In the genomic region with DNA sequence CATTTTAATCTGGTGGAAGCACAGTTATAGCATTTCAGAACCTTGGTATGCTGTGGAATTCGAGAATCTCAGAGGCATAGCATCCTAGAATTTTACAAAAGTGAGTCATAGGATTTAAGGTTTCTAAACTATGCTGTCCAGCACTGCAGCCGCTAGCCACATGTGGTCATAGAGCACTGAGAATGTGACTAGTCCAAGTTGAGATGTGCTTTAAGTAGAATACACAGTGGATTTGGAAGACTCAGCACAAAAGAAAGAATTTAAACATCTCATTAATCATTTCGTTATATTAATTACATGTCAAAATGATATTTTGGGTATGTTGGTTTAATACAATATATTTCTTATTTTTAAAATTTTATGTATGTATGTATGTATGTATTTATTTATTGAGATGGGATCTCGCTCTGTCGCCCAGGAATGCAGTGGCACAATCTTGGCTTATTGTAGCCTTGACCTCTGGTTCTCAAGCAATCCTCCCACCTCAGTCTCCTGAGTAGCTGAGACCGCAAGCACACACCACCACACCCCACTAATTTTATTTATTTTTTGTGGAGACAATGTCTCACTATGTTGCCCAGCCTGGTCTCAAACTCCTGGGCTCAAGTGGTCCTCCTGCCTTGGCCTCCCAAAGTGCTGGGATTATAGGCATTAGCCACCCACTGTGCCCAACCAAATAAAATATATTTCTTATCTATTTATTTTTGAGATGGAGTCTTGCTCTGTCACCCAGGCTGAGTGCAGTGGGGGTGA, we compare ENCODE assay signal across 1 cellular context.
TF ChIP-seq lines count a peak whose summit lies in the region.

No MANE protein-coding gene starts in this region.

TF ChIP-seq in SK-N-SH, 30 proteins besides CTCF, POLR2A, EP300 and RAD21 (continued from another document):
- TF ChIP-seq, protein P1, sequence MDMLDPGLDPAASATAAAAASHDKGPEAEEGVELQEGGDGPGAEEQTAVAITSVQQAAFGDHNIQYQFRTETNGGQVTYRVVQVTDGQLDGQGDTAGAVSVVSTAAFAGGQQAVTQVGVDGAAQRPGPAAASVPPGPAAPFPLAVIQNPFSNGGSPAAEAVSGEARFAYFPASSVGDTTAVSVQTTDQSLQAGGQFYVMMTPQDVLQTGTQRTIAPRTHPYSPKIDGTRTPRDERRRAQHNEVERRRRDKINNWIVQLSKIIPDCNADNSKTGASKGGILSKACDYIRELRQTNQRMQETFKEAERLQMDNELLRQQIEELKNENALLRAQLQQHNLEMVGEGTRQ (IDR thresholded peaks at IDR 0.05; ENCODE audit: borderline replicate concordance, low read depth, low read length), result no peak
- TF ChIP-seq FOSL2 (IDR thresholded peaks at IDR 0.05; ENCODE audit: borderline replicate concordance, low read depth) (peak; percentile 94), EZH2phosphoT487 (IDR thresholded peaks at IDR 0.05; ENCODE audit: borderline replicate concordance, low read depth) (no peak), TEAD4 (IDR thresholded peaks at IDR 0.05; ENCODE audit: borderline replicate concordance, insufficient read depth) (peak; percentile 94), NFIC (IDR thresholded peaks at IDR 0.05; ENCODE audit: borderline replicate concordance) (peak; percentile 73; the same call in 1 of the 2 replicates), TAF1 (IDR thresholded peaks at IDR 0.05; ENCODE audit: borderline replicate concordance, low read depth, low read length) (no peak), GABPA (IDR thresholded peaks at IDR 0.05; ENCODE audit: low read depth) (no peak), CHD2 (IDR thresholded peaks at IDR 0.05; ENCODE audit: low read length, partially characterized antibody) (no peak), MAX (IDR thresholded peaks at IDR 0.05; ENCODE audit: low read depth) (peak; percentile 86), FOXJ3 (CRISPR knock-in tag; IDR thresholded peaks at IDR 0.05) (no peak), MXI1 (IDR thresholded peaks at IDR 0.05; ENCODE audit: low read depth, low read length) (no peak), FOXM1 (IDR thresholded peaks at IDR 0.05; ENCODE audit: low read depth) (0 out of 2 replicates have a peak, but pooled peaks have one; percentile 61), ELF1 (IDR thresholded peaks at IDR 0.05) (no peak), RXRA (IDR thresholded peaks at IDR 0.05; ENCODE audit: borderline replicate concordance, low read depth) (peak; percentile 81; the same call in 1 of the 2 replicates), RFX5 (IDR thresholded peaks at IDR 0.05; ENCODE audit: low read length) (no peak), GATA2 (CRISPR knock-in tag; IDR thresholded peaks at IDR 0.05) (no peak), POLR2AphosphoS5 (IDR thresholded peaks at IDR 0.05; ENCODE audit: low read depth, low read length) (peak; percentile 72; the same call in 1 of the 2 replicates)
- TF ChIP-seq, protein P2, sequence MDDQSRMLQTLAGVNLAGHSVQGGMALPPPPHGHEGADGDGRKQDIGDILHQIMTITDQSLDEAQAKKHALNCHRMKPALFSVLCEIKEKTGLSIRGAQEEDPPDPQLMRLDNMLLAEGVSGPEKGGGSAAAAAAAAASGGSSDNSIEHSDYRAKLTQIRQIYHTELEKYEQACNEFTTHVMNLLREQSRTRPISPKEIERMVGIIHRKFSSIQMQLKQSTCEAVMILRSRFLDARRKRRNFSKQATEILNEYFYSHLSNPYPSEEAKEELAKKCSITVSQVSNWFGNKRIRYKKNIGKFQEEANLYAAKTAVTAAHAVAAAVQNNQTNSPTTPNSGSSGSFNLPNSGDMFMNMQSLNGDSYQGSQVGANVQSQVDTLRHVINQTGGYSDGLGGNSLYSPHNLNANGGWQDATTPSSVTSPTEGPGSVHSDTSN (IDR thresholded peaks at IDR 0.05), result peak; percentile 67
- TF ChIP-seq, protein P3, sequence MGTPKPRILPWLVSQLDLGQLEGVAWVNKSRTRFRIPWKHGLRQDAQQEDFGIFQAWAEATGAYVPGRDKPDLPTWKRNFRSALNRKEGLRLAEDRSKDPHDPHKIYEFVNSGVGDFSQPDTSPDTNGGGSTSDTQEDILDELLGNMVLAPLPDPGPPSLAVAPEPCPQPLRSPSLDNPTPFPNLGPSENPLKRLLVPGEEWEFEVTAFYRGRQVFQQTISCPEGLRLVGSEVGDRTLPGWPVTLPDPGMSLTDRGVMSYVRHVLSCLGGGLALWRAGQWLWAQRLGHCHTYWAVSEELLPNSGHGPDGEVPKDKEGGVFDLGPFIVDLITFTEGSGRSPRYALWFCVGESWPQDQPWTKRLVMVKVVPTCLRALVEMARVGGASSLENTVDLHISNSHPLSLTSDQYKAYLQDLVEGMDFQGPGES (IDR thresholded peaks at IDR 0.05; ENCODE audit: low read depth, low read length), result no peak
- TF ChIP-seq, protein P4, sequence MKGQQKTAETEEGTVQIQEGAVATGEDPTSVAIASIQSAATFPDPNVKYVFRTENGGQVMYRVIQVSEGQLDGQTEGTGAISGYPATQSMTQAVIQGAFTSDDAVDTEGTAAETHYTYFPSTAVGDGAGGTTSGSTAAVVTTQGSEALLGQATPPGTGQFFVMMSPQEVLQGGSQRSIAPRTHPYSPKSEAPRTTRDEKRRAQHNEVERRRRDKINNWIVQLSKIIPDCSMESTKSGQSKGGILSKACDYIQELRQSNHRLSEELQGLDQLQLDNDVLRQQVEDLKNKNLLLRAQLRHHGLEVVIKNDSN (IDR thresholded peaks at IDR 0.05; ENCODE audit: borderline replicate concordance, low read depth), result no peak
- TF ChIP-seq, protein P5, sequence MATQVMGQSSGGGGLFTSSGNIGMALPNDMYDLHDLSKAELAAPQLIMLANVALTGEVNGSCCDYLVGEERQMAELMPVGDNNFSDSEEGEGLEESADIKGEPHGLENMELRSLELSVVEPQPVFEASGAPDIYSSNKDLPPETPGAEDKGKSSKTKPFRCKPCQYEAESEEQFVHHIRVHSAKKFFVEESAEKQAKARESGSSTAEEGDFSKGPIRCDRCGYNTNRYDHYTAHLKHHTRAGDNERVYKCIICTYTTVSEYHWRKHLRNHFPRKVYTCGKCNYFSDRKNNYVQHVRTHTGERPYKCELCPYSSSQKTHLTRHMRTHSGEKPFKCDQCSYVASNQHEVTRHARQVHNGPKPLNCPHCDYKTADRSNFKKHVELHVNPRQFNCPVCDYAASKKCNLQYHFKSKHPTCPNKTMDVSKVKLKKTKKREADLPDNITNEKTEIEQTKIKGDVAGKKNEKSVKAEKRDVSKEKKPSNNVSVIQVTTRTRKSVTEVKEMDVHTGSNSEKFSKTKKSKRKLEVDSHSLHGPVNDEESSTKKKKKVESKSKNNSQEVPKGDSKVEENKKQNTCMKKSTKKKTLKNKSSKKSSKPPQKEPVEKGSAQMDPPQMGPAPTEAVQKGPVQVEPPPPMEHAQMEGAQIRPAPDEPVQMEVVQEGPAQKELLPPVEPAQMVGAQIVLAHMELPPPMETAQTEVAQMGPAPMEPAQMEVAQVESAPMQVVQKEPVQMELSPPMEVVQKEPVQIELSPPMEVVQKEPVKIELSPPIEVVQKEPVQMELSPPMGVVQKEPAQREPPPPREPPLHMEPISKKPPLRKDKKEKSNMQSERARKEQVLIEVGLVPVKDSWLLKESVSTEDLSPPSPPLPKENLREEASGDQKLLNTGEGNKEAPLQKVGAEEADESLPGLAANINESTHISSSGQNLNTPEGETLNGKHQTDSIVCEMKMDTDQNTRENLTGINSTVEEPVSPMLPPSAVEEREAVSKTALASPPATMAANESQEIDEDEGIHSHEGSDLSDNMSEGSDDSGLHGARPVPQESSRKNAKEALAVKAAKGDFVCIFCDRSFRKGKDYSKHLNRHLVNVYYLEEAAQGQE (IDR thresholded peaks at IDR 0.05; ENCODE audit: low read depth, low read length), result peak; percentile 93
- TF ChIP-seq, protein P6, sequence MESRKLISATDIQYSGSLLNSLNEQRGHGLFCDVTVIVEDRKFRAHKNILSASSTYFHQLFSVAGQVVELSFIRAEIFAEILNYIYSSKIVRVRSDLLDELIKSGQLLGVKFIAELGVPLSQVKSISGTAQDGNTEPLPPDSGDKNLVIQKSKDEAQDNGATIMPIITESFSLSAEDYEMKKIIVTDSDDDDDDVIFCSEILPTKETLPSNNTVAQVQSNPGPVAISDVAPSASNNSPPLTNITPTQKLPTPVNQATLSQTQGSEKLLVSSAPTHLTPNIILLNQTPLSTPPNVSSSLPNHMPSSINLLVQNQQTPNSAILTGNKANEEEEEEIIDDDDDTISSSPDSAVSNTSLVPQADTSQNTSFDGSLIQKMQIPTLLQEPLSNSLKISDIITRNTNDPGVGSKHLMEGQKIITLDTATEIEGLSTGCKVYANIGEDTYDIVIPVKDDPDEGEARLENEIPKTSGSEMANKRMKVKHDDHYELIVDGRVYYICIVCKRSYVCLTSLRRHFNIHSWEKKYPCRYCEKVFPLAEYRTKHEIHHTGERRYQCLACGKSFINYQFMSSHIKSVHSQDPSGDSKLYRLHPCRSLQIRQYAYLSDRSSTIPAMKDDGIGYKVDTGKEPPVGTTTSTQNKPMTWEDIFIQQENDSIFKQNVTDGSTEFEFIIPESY (IDR thresholded peaks at IDR 0.05; ENCODE audit: borderline replicate concordance, low read depth), result peak; percentile 46; the same call in 1 of the 2 replicates
